ENCODE assay signal across 31 cellular contexts in the genomic region with DNA sequence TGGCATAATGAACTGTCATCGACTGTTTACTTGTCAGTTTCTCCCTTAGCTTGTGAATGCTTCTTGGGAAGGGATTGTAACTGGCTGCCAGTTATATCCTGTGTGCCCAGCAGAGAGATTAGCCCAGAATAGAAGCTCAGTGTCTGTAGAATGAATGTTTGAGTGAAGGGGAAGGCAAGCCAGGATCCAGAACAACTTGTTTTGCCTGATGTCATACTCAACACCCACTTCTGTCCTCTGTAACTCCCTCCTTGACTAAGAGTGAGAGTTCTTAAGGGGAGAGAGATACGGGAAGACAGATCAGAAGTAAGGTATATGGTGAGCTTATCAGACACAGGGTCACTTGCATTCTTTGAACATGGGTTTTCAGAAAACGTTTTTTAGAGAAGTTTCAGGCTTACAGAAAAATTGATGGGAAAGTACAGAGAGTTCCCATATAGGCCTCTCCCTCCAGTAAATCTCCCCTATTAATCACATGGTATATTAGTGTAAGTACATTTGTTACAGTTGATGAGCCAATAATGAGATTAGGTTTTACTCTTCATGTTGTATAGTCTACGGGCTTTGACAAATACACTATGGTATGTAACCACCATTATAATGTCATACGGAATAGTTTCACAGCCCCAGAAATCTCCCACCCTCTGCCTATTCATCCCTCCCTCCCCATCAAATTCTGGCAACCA. TPM values are rescaled to one million over a fixed set of nuclear protein-coding genes. Genes with fewer than 3 reads are reported as not detected.
DNase-seq lines count a peak whose midpoint lies in the region; ATAC-seq and TF ChIP-seq lines count a peak whose summit lies in the region.
"Had no signal": no experiment of that assay in that cellular context is flagged by ENCODE, and none has a peak within 500 bp of the region (broad histone marks: within the 10 kb centered on the region; RNA-seq: fewer than 3 reads in every experiment).

No MANE protein-coding gene starts in this region.

- no peaks in the 10 kb centered on the region for H3K79me2 ChIP-seq in osteoblast (ENCODE audit: insufficient read depth, low read length)

- no peak overlapping the region for H2AFZ ChIP-seq in osteoblast (ENCODE audit: low read length)

- no peaks in the 10 kb centered on the region for H3K4me1 ChIP-seq in HEK293 (ENCODE audit: control insufficient read depth, insufficient read depth, low read length)
- H3K4me1 ChIP-seq in osteoblast (ENCODE audit: insufficient read depth, low read length): peaks cover 13% of the 10 kb centered on the region

- no peaks in the 10 kb centered on the region for H3K27me3 ChIP-seq in osteoblast (ENCODE audit: insufficient read depth, low read length)
- H3K27me3 ChIP-seq: adrenal gland, sigmoid colon, thyroid gland had no signal

- H3K4me2 ChIP-seq in osteoblast (ENCODE audit: insufficient read depth, low read length): no peak overlapping the region
- H3K4me2 ChIP-seq: SK-N-SH had no signal

- no peaks in the 10 kb centered on the region for H3K9me3 Mint-ChIP-seq in activated CD4-positive, alpha-beta T cell treated with anti-CD3 and anti-CD28 coated beads for 36 hours (ENCODE audit: low read depth)
- no peaks in the 10 kb centered on the region for H3K9me3 Mint-ChIP-seq in activated CD4-positive, alpha-beta T cell treated with anti-CD3 and anti-CD28 coated beads, Interleukin-2, amount 10 ng/mL, durations not matched to agents 24 days and 14 days
- H3K9me3 Mint-ChIP-seq: activated T-cell treated with anti-CD3 and anti-CD28 coated beads, Interleukin-2, amount 50 U/mL, for 24 hours; stimulated activated naive CD8-positive, alpha-beta T cell treated with anti-CD3 and anti-CD28 coated beads, Interleukin-15, Interleukin-2, amounts not matched to agents 100 ng/mL and 50 ng/mL, for 24 hours; T-helper 1 cell treated with Interleukin-12 subunit alpha and Interleukin-12 subunit beta and Interleukin-4 antibody, amounts not matched to agents 30 μg/mL and 1 μg/mL, for 36 hours had no signal

- H3K4me3 ChIP-seq in HEK293 (ENCODE audit: low read depth, low read length) (no peak overlapping the region), osteoblast (ENCODE audit: insufficient read depth, low read length) (no peak overlapping the region)
- H3K4me3 ChIP-seq: adrenal gland, sigmoid colon, thyroid gland had no signal

- H3K36me3 Mint-ChIP-seq in activated CD4-positive, alpha-beta T cell treated with anti-CD3 and anti-CD28 coated beads for 36 hours (ENCODE audit: low read depth): no peaks in the 10 kb centered on the region
- H3K36me3 Mint-ChIP-seq in activated CD4-positive, alpha-beta T cell treated with anti-CD3 and anti-CD28 coated beads, Interleukin-2, amount 10 ng/mL, durations not matched to agents 24 days and 14 days (ENCODE audit: low read depth): no peaks in the 10 kb centered on the region
- H3K36me3 Mint-ChIP-seq: brain, CD14-positive monocyte had no signal

- no peak overlapping the region for H3K27ac Mint-ChIP-seq in activated CD4-positive, alpha-beta T cell treated with anti-CD3 and anti-CD28 coated beads for 36 hours
- H3K27ac Mint-ChIP-seq in activated CD4-positive, alpha-beta T cell treated with anti-CD3 and anti-CD28 coated beads, Interleukin-2, amount 10 ng/mL, durations not matched to agents 24 days and 14 days: no peak overlapping the region
- H3K27ac Mint-ChIP-seq: activated T-cell treated with anti-CD3 and anti-CD28 coated beads, Interleukin-2, amount 50 U/mL, for 24 hours; brain; CD14-positive monocyte; stimulated activated naive CD8-positive, alpha-beta T cell treated with anti-CD3 and anti-CD28 coated beads, Interleukin-15, Interleukin-2, amounts not matched to agents 100 ng/mL and 50 ng/mL, for 24 hours; T-helper 1 cell treated with Interleukin-12 subunit alpha and Interleukin-12 subunit beta and Interleukin-4 antibody, amounts not matched to agents 30 μg/mL and 1 μg/mL, for 36 hours had no signal

- intact Hi-C loops in activated CD4-positive, alpha-beta T cell treated with anti-CD3 and anti-CD28 coated beads for 36 hours (cut with DNase I, micrococcal nuclease): no loop called here
- intact Hi-C loops in activated CD4-positive, alpha-beta T cell treated with anti-CD3 and anti-CD28 coated beads, Interleukin-2, amount 10 ng/mL, durations not matched to agents 24 days and 14 days (cut with micrococcal nuclease): no loop called here

- H3K27me3 Mint-ChIP-seq in activated CD4-positive, alpha-beta T cell treated with anti-CD3 and anti-CD28 coated beads for 36 hours: no peaks in the 10 kb centered on the region
- H3K27me3 Mint-ChIP-seq in activated CD4-positive, alpha-beta T cell treated with anti-CD3 and anti-CD28 coated beads, Interleukin-2, amount 10 ng/mL, durations not matched to agents 24 days and 14 days: peaks cover 4% of the 10 kb centered on the region
- H3K27me3 Mint-ChIP-seq: activated T-cell treated with anti-CD3 and anti-CD28 coated beads, Interleukin-2, amount 50 U/mL, for 24 hours; stimulated activated naive CD8-positive, alpha-beta T cell treated with anti-CD3 and anti-CD28 coated beads, Interleukin-15, Interleukin-2, amounts not matched to agents 100 ng/mL and 50 ng/mL, for 24 hours had no signal

- POLR2A ChIA-PET in activated CD4-positive, alpha-beta T cell treated with anti-CD3 and anti-CD28 coated beads for 36 hours (lab: Charles Lee): interaction anchor here (0.7 kb wide), 1 partner anchor 20 kb away, joined by 6 read pairs; no protein-coding TSS in a partner anchor
- POLR2A ChIA-PET in HEK293 (lab: Yijun Ruan, JAX): no interaction called here

- H3K27ac ChIP-seq in HEK293 (ENCODE audit: extremely low read depth, low read depth, low read length): no peak overlapping the region
- peak overlapping the region; percentile 0 for H3K27ac ChIP-seq in epithelial cell of prostate
- no peak overlapping the region for H3K27ac ChIP-seq in osteoblast (ENCODE audit: low read depth, low read length)
- H3K27ac ChIP-seq: 22Rv1, adrenal gland, RWPE1, sigmoid colon, thyroid gland had no signal

- H4K20me1 ChIP-seq in osteoblast (ENCODE audit: insufficient read depth, low read length): no peaks in the 10 kb centered on the region

- peaks cover 3% of the 10 kb centered on the region for H3K4me1 Mint-ChIP-seq in activated CD4-positive, alpha-beta T cell treated with anti-CD3 and anti-CD28 coated beads for 36 hours
- peaks cover 4% of the 10 kb centered on the region for H3K4me1 Mint-ChIP-seq in activated CD4-positive, alpha-beta T cell treated with anti-CD3 and anti-CD28 coated beads, Interleukin-2, amount 10 ng/mL, durations not matched to agents 24 days and 14 days

- TF ChIP-seq CTCF in HEK293 (tag by site-specific recombination; IDR thresholded peaks at IDR 0.05) (no peak), osteoblast (IDR thresholded peaks at IDR 0.05; ENCODE audit: extremely low read depth, low read depth, low read length) (no peak)

- no peak overlapping the region for H3K4me3 Mint-ChIP-seq in activated CD4-positive, alpha-beta T cell treated with anti-CD3 and anti-CD28 coated beads for 36 hours
- H3K4me3 Mint-ChIP-seq in activated CD4-positive, alpha-beta T cell treated with anti-CD3 and anti-CD28 coated beads, Interleukin-2, amount 10 ng/mL, durations not matched to agents 24 days and 14 days: no peak overlapping the region
- H3K4me3 Mint-ChIP-seq: activated T-cell treated with anti-CD3 and anti-CD28 coated beads, Interleukin-2, amount 50 U/mL, for 24 hours; CD14-positive monocyte; stimulated activated naive CD8-positive, alpha-beta T cell treated with anti-CD3 and anti-CD28 coated beads, Interleukin-15, Interleukin-2, amounts not matched to agents 100 ng/mL and 50 ng/mL, for 24 hours; T-helper 1 cell treated with Interleukin-12 subunit alpha and Interleukin-12 subunit beta and Interleukin-4 antibody, amounts not matched to agents 30 μg/mL and 1 μg/mL, for 36 hours had no signal

- DNase-seq in activated CD4-positive, alpha-beta T cell treated with anti-CD3 and anti-CD28 coated beads for 36 hours: no peak
- DNase-seq in activated CD4-positive, alpha-beta T cell treated with anti-CD3 and anti-CD28 coated beads, Interleukin-2, amount 10 ng/mL, durations not matched to agents 24 days and 14 days: no peak
- DNase-seq in epithelial cell of prostate (ENCODE audit: low read depth, low spot score) (no peak), osteoblast (ENCODE audit: insufficient read length, low spot score, missing footprints) (peak; percentile 65), cerebellar cortex (ENCODE audit: low spot score) (no peak), NCI-H2227 (lab: John Stamatoyannopoulos, UW; ENCODE audit: unreplicated experiment) (no peak)
- DNase-seq: activated CD4-positive, alpha-beta T cell treated with anti-CD3 and anti-CD28 coated beads for 1 hour; activated gamma-delta T cell treated with Interleukin-2 at 50 U/mL for 16 hours; activated T-cell treated with anti-CD3 and anti-CD28 coated beads, Interleukin-2, amount 50 U/mL, for 24 hours; adrenal gland; DND-41; effector CD4-positive, alpha-beta T cell; erythroblast; foreskin melanocyte; H7; mesendoderm; NCI-H2029 treated with DMSO at 0.1 percent for 48 hours; NCI-H345; NCI-H774; sigmoid colon; SK-N-SH; stimulated activated CD4-positive, alpha-beta T cell treated with anti-CD3 and anti-CD28 coated beads, Interleukin-15, amount 100 ng/mL, for 24 hours; thyroid gland had no signal

- H3K9me3 ChIP-seq in HEK293 (ENCODE audit: control insufficient read depth, insufficient read depth, low read depth, low read length): no peaks in the 10 kb centered on the region
- H3K9me3 ChIP-seq in osteoblast (ENCODE audit: low read depth, low read length): no peaks in the 10 kb centered on the region
- H3K9me3 ChIP-seq: adrenal gland, sigmoid colon, SK-N-SH, thyroid gland had no signal

- CTCF ChIA-PET in activated CD4-positive, alpha-beta T cell treated with anti-CD3 and anti-CD28 coated beads for 36 hours (lab: Charles Lee): interaction anchor here (1.2 to 2.0 kb wide), 3 partner anchors 34 to 62 kb away, joined by 3 to 4 read pairs (median 3); no protein-coding TSS in a partner anchor
- CTCF ChIA-PET in HEK293 (lab: Yijun Ruan, JAX): interaction anchor here (1.1 kb wide), 1 partner anchor 327 kb away, joined by 3 read pairs; no protein-coding TSS in a partner anchor

- ATAC-seq in activated CD4-positive, alpha-beta T cell treated with anti-CD3 and anti-CD28 coated beads for 36 hours: peak; percentile 51
- no peak for ATAC-seq in GM18858 (IDR thresholded peaks at IDR 0.05; ENCODE audit: unreplicated experiment)

- H3K36me3 ChIP-seq in HEK293 (ENCODE audit: control insufficient read depth in 2 of 2, insufficient read depth in 1 of 2, low read length in 2 of 2) (no peaks in the 10 kb centered on the region), osteoblast (ENCODE audit: insufficient read depth, low read length) (no peaks in the 10 kb centered on the region)
- H3K36me3 ChIP-seq: adrenal gland, sigmoid colon, thyroid gland had no signal

TF ChIP-seq in HEK293, 187 proteins besides CTCF, POLR2A, EP300 and RAD21 (continues in another document):
- no peak for TF ChIP-seq ZEB2 (tag by site-specific recombination; IDR thresholded peaks at IDR 0.05)

RNA-seq across cellular contexts. Expression of gene SPPL3, which starts 5.6 kb away (rescaled TPM):
- total RNA-seq in activated CD4-positive, alpha-beta T cell treated with anti-CD3 and anti-CD28 coated beads for 36 hours: 10 to 100 TPM; 29.5 to 48.2 TPM
- 28.2 and 33.6 TPM in 2 replicates for total RNA-seq in activated CD4-positive, alpha-beta T cell treated with anti-CD3 and anti-CD28 coated beads, Interleukin-2, amount 10 ng/mL, durations not matched to agents 24 days and 14 days
- 10.9 TPM in 2 replicates for total RNA-seq in osteoblast
